In genomic region chr10:72173635-72174296, GRCh38 we compare ENCODE assay signal across 8 cellular contexts. TPM values are rescaled to one million over a fixed set of nuclear protein-coding genes. Genes with fewer than 3 reads are reported as not detected.
A peak's percentile ranks its signal among the peaks of the same experiment; 100 is the strongest.
DNase-seq lines count a peak whose midpoint lies in the region; ATAC-seq and TF ChIP-seq lines count a peak whose summit lies in the region.
"Had no signal": no experiment of that assay in that cellular context is flagged by ENCODE, and none has a peak within 500 bp of the region (broad histone marks: within the 10 kb centered on the region; RNA-seq: fewer than 3 reads in every experiment).

No MANE protein-coding gene starts in this region.

- WGBS in esophagus muscularis mucosa = 80% methylated on average over 7 of the region's 7 CpGs

- peaks cover 32% of the 10 kb centered on the region for H3K4me1 ChIP-seq in RWPE2 (ENCODE audit: insufficient read depth, poor library complexity, severe bottlenecking)
- H3K4me1 ChIP-seq in esophagus muscularis mucosa = peaks cover 15 to 26% (median 18%) of the 10 kb centered on the region in 4 donors

- peaks cover 3% of the 10 kb centered on the region; the same call in 1 of the 2 replicates for H3K36me3 ChIP-seq in RWPE2 (ENCODE audit: low read depth)
- H3K36me3 ChIP-seq in esophagus muscularis mucosa = peaks cover 0 to 16% (median 7%) of the 10 kb centered on the region in 4 donors
- no peaks in the 10 kb centered on the region for H3K36me3 ChIP-seq in H7 (replicated peaks; ENCODE audit: control insufficient read depth, insufficient read depth, low read length)

- no peaks in the 10 kb centered on the region for H3K27me3 Mint-ChIP-seq in memory B cell

- no peak for TF ChIP-seq POLR2A in esophagus muscularis mucosa (IDR thresholded peaks at IDR 0.05; ENCODE audit: low read depth)
- no peak for TF ChIP-seq POLR2A in GM18505 (IDR thresholded peaks at IDR 0.05; ENCODE audit: borderline replicate concordance, extremely low read depth, insufficient read depth, insufficient read length)

- H3K9me3 ChIP-seq in RWPE2 (ENCODE audit: severe bottlenecking) (no peaks in the 10 kb centered on the region), esophagus muscularis mucosa (no peaks in the 10 kb centered on the region)

- H3K27me3 ChIP-seq in RWPE2 (ENCODE audit: insufficient read depth, poor library complexity, severe bottlenecking) (no peaks in the 10 kb centered on the region), esophagus muscularis mucosa (no peaks in the 10 kb centered on the region), H7 (ENCODE audit: control insufficient read depth, insufficient read depth, low read length) (no peaks in the 10 kb centered on the region)

- H3K9me3 Mint-ChIP-seq in memory B cell = no peaks in the 10 kb centered on the region

- peaks cover 15% of the 10 kb centered on the region for H3K4me1 Mint-ChIP-seq in memory B cell

- no peak for TF ChIP-seq EP300 in esophagus muscularis mucosa (IDR thresholded peaks at IDR 0.05)

- intact Hi-C loops in esophagus muscularis mucosa (cut with DNase I) = no loop called here

- H3K36me3 Mint-ChIP-seq in memory B cell = peaks cover 12% of the 10 kb centered on the region

- peak overlapping the region; percentile 49 for H3K27ac Mint-ChIP-seq in memory B cell

- H3K4me3 Mint-ChIP-seq in memory B cell = no peak overlapping the region

- H3K27ac ChIP-seq in RWPE2 (ENCODE audit: poor library complexity, severe bottlenecking) = peak overlapping the region; percentile 51
- no peak overlapping the region for H3K27ac ChIP-seq in esophagus muscularis mucosa (replicated peaks in 1 of 4)
- H3K27ac ChIP-seq: SK-N-MC had no signal

- TF ChIP-seq CTCF in RWPE2 (IDR thresholded peaks at IDR 0.05; ENCODE audit: poor library complexity, severe bottlenecking) = no peak
- TF ChIP-seq CTCF in esophagus muscularis mucosa (IDR thresholded peaks at IDR 0.05) = no peak

- ATAC-seq in GM18867 (IDR thresholded peaks at IDR 0.05; ENCODE audit: unreplicated experiment) (peak; percentile 63), HG02852 (IDR thresholded peaks at IDR 0.05; ENCODE audit: unreplicated experiment) (peak; percentile 75), RWPE2 (ENCODE audit: low read depth) (no peak), memory B cell (ENCODE audit: low read depth) (peak; percentile 26), GM18505 (IDR thresholded peaks at IDR 0.05; ENCODE audit: unreplicated experiment) (no peak)

- H3K4me3 ChIP-seq in RWPE2 (ENCODE audit: severe bottlenecking) = no peak overlapping the region
- no peak overlapping the region for H3K4me3 ChIP-seq in esophagus muscularis mucosa
- no peak overlapping the region for H3K4me3 ChIP-seq in H7 (ENCODE audit: insufficient read depth, low read depth, low read length)
- H3K4me3 ChIP-seq: SK-N-MC had no signal

- no peak for DNase-seq in RWPE2 (ENCODE audit: low spot score)
- DNase-seq in memory B cell (ENCODE audit: low spot score in 2 of 2) = no peak
- DNase-seq in esophagus muscularis mucosa (ENCODE audit: extremely low spot score) = no peak
- DNase-seq in H7 = no peak

RNA-seq across cellular contexts. Expression of gene ANAPC16, which starts 42.0 kb away (rescaled TPM):
- 100 to 1,000 TPM; 106 to 157 (median 143) TPM for total RNA-seq in esophagus muscularis mucosa
- 56.6 and 79.0 TPM in 2 replicates for total RNA-seq in H7 (2014; rRNA removed; shearing (Covaris generic))

RNA-seq across cellular contexts. Expression of gene ASCC1, which starts 42.3 kb away (rescaled TPM):
- total RNA-seq in esophagus muscularis mucosa = 10 to 100 TPM; 23.5 to 37.8 (median 29.8) TPM
- total RNA-seq in H7 (2014; rRNA removed; shearing (Covaris generic)) = 28.0 and 35.4 TPM in 2 replicates

Comparison
In these comparisons a context has a peak if more than half of its experiments do, and no peak if none do; other contexts are left out.
1. ATAC-seq: peak in GM18867 (single experiment), HG02852 (single experiment) and memory B cell (single experiment); none in RWPE2 (single experiment) and GM18505 (single experiment).